In the genomic region with DNA sequence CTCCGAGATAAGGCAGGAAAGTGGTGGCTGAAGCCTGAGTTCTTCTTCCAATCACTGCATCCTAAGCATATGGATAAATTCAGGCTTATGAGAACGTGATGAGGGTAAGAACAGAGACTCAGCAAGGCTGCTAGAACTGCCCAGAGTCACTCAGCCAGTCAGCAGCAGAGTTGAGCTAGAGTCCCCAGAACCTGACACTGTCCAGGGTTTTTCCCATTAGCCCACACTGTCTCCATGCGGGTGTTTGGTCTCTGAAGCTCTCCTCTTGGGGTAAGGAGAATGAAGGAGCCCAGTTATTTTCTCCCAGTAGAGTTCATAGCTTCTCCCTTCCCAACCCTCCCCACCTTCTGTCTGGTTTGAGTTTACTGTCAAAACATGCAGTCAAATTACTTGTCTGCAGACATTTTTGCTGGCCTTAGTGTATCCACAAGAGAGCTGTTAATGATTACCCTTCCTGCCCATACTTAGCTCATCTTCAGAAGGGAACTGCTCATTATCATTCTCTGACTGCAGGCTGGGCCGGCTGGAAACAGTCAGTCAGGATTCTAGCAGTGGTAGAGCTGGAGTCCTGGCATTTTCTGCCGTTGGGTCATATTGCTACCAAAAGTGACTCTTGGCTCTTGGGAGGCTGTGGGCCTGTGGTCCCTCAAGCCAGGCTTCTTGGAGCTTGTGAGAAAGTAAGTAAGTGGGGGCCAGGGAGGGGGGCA, we compare ENCODE assay signal across 14 cellular contexts.
DNase-seq lines count a peak whose midpoint lies in the region; ATAC-seq and TF ChIP-seq lines count a peak whose summit lies in the region.
"Had no signal": no experiment of that assay in that cellular context is flagged by ENCODE, and none has a peak within 500 bp of the region (broad histone marks: within the 10 kb centered on the region; RNA-seq: fewer than 3 reads in every experiment).

No MANE protein-coding gene starts in this region.

- CTCF ChIA-PET in A673 (lab: Charles Lee): no interaction called here

- WGBS in hepatocyte (ENCODE audit: low lambda C conversion rate, missing lambda C conversion rate): 45% methylated on average over 5 of the region's 5 CpGs

- ATAC-seq in natural killer cell treated with Interleukin-12 subunit alpha and Interleukin-12 subunit beta and Interleukin-15 and Interleukin-18, amount 100 ng/mL, for 72 hours: peak; percentile 17 to 28
- ATAC-seq in natural killer cell: no peak
- peak; percentile 75 for ATAC-seq in HG02938 (IDR thresholded peaks at IDR 0.05; ENCODE audit: unreplicated experiment)
- no peak for ATAC-seq in HG02763 (IDR thresholded peaks at IDR 0.05; ENCODE audit: unreplicated experiment)
- ATAC-seq in GM18858 (IDR thresholded peaks at IDR 0.05; ENCODE audit: unreplicated experiment): no peak
- ATAC-seq: activated T-helper 17 cell treated with anti-CD3 and anti-CD28 coated beads, Interleukin-2, amount 50 U/mL, for 72 hours had no signal

- H3K27ac Mint-ChIP-seq in natural killer cell treated with Interleukin-12 subunit alpha and Interleukin-12 subunit beta and Interleukin-15 and Interleukin-18, amount 100 ng/mL, for 72 hours: no peak overlapping the region
- H3K27ac Mint-ChIP-seq in natural killer cell: no peak overlapping the region
- H3K27ac Mint-ChIP-seq: activated CD4-positive, alpha-beta T cell treated with anti-CD3 and anti-CD28 coated beads, Interleukin-2, amount 10 ng/mL, durations not matched to agents 24 days and 14 days; activated T-helper 17 cell treated with anti-CD3 and anti-CD28 coated beads, Interleukin-2, amount 50 U/mL, for 72 hours had no signal

- intact Hi-C loops in natural killer cell (cut with micrococcal nuclease) (no loop called here), A673 (cut with micrococcal nuclease; ENCODE audit: unreplicated experiment) (no loop called here)

- H3K4me1 ChIP-seq in hepatocyte (ENCODE audit: insufficient read depth) (peaks cover 15% of the 10 kb centered on the region), A673 (ENCODE audit: insufficient read depth, low read length, poor library complexity, severe bottlenecking) (no peaks in the 10 kb centered on the region)

- no peak for TF ChIP-seq CTCF in natural killer cell (IDR thresholded peaks at IDR 0.05)
- TF ChIP-seq CTCF in hepatocyte (IDR thresholded peaks at IDR 0.05; ENCODE audit: poor library complexity): no peak
- TF ChIP-seq CTCF in A673 (conservative IDR thresholded peaks at IDR 0.05; ENCODE audit: low read depth, low read length): no peak

- H3K9me2 ChIP-seq in hepatocyte (replicated peaks; ENCODE audit: insufficient read depth): no peaks in the 10 kb centered on the region

- H3K27ac ChIP-seq in hepatocyte (peak overlapping the region; percentile 31), A673 (ENCODE audit: low read depth, low read length, poor library complexity, severe bottlenecking) (no peak overlapping the region)

- DNase-seq in natural killer cell treated with Interleukin-12 subunit alpha and Interleukin-12 subunit beta and Interleukin-15 and Interleukin-18, amount 100 ng/mL, for 72 hours (ENCODE audit: low spot score): no peak
- no peak for DNase-seq in natural killer cell
- peak; percentile 58 for DNase-seq in hepatocyte (ENCODE audit: low spot score)
- DNase-seq in A673 (ENCODE audit: low spot score): no peak
- no peak for DNase-seq in NCI-H2196 (lab: John Stamatoyannopoulos, UW; ENCODE audit: unreplicated experiment)
- DNase-seq: activated CD4-positive, alpha-beta T cell treated with anti-CD3 and anti-CD28 coated beads, Interleukin-2, amount 10 ng/mL, durations not matched to agents 24 days and 14 days; Calu3; effector CD8-positive, alpha-beta T cell; foreskin fibroblast; kidney had no signal

- no TSS peak for BruUV-seq in A673 (replicated peaks; lab: Mats Ljungman, UMichigan)

- H3K9me3 Mint-ChIP-seq in natural killer cell treated with Interleukin-12 subunit alpha and Interleukin-12 subunit beta and Interleukin-15 and Interleukin-18, amount 100 ng/mL, for 72 hours: no peaks in the 10 kb centered on the region
- no peaks in the 10 kb centered on the region for H3K9me3 Mint-ChIP-seq in natural killer cell
- H3K9me3 Mint-ChIP-seq: activated CD4-positive, alpha-beta T cell treated with anti-CD3 and anti-CD28 coated beads, Interleukin-2, amount 10 ng/mL, durations not matched to agents 24 days and 14 days; activated T-helper 17 cell treated with anti-CD3 and anti-CD28 coated beads, Interleukin-2, amount 50 U/mL, for 72 hours had no signal

- H2AFZ ChIP-seq in hepatocyte: no peak overlapping the region

- H3K27me3 ChIP-seq in hepatocyte (no peaks in the 10 kb centered on the region), A673 (replicated peaks; ENCODE audit: insufficient read depth, low read depth, low read length, poor library complexity) (no peaks in the 10 kb centered on the region)

- POLR2A ChIA-PET in A673 (lab: Charles Lee; ENCODE audit: low non-redundant PET): no interaction called here

- H3K4me2 ChIP-seq in hepatocyte: no peak overlapping the region

- peaks cover 7 to 9% of the 10 kb centered on the region in 2 donors for H3K4me1 Mint-ChIP-seq in natural killer cell treated with Interleukin-12 subunit alpha and Interleukin-12 subunit beta and Interleukin-15 and Interleukin-18, amount 100 ng/mL, for 72 hours (ENCODE audit: low read depth in 2 of 2)
- H3K4me1 Mint-ChIP-seq in natural killer cell: peaks cover 8 to 10% of the 10 kb centered on the region in 2 donors
- H3K4me1 Mint-ChIP-seq: activated CD4-positive, alpha-beta T cell treated with anti-CD3 and anti-CD28 coated beads, Interleukin-2, amount 10 ng/mL, durations not matched to agents 24 days and 14 days; activated T-helper 17 cell treated with anti-CD3 and anti-CD28 coated beads, Interleukin-2, amount 50 U/mL, for 72 hours had no signal

- peaks cover 30 to 46% of the 10 kb centered on the region in 2 donors for H3K27me3 Mint-ChIP-seq in natural killer cell treated with Interleukin-12 subunit alpha and Interleukin-12 subunit beta and Interleukin-15 and Interleukin-18, amount 100 ng/mL, for 72 hours
- peaks cover 20 to 24% of the 10 kb centered on the region in 2 donors for H3K27me3 Mint-ChIP-seq in natural killer cell (ENCODE audit: low read depth in 2 of 2)

- no peak overlapping the region for H3K4me3 Mint-ChIP-seq in natural killer cell treated with Interleukin-12 subunit alpha and Interleukin-12 subunit beta and Interleukin-15 and Interleukin-18, amount 100 ng/mL, for 72 hours
- H3K4me3 Mint-ChIP-seq in natural killer cell: no peak overlapping the region
- H3K4me3 Mint-ChIP-seq: activated CD4-positive, alpha-beta T cell treated with anti-CD3 and anti-CD28 coated beads, Interleukin-2, amount 10 ng/mL, durations not matched to agents 24 days and 14 days; activated T-helper 17 cell treated with anti-CD3 and anti-CD28 coated beads, Interleukin-2, amount 50 U/mL, for 72 hours had no signal

- H3K4me3 ChIP-seq in hepatocyte (no peak overlapping the region), A673 (ENCODE audit: low read depth, low read length, poor library complexity, severe bottlenecking) (no peak overlapping the region)

- no peaks in the 10 kb centered on the region for H4K20me1 ChIP-seq in hepatocyte (ENCODE audit: insufficient read depth, poor library complexity, severe bottlenecking)

- H3K79me2 ChIP-seq in hepatocyte: no peaks in the 10 kb centered on the region

- H3K36me3 ChIP-seq in hepatocyte (replicated peaks; ENCODE audit: insufficient read depth, low read depth) (no peaks in the 10 kb centered on the region), A673 (ENCODE audit: insufficient read depth, low read length, poor library complexity, severe bottlenecking) (no peaks in the 10 kb centered on the region)

- H3K36me3 Mint-ChIP-seq in natural killer cell treated with Interleukin-12 subunit alpha and Interleukin-12 subunit beta and Interleukin-15 and Interleukin-18, amount 100 ng/mL, for 72 hours: no peaks in the 10 kb centered on the region
- no peaks in the 10 kb centered on the region for H3K36me3 Mint-ChIP-seq in natural killer cell

- no peaks in the 10 kb centered on the region for H3K9me3 ChIP-seq in hepatocyte (ENCODE audit: low read depth)
- H3K9me3 ChIP-seq in A673 (ENCODE audit: low read depth, low read length, poor library complexity, severe bottlenecking): peaks cover 11% of the 10 kb centered on the region

Comparison
In these comparisons a context has a peak if more than half of its experiments do, and no peak if none do; other contexts are left out.
1. ATAC-seq: peak in natural killer cell treated with Interleukin-12 subunit alpha and Interleukin-12 subunit beta and Interleukin-15 and Interleukin-18, amount 100 ng/mL, for 72 hours (2 of 2) and HG02938 (single experiment); none in natural killer cell (0 of 3), HG02763 (single experiment) and GM18858 (single experiment).